In the genomic region with DNA sequence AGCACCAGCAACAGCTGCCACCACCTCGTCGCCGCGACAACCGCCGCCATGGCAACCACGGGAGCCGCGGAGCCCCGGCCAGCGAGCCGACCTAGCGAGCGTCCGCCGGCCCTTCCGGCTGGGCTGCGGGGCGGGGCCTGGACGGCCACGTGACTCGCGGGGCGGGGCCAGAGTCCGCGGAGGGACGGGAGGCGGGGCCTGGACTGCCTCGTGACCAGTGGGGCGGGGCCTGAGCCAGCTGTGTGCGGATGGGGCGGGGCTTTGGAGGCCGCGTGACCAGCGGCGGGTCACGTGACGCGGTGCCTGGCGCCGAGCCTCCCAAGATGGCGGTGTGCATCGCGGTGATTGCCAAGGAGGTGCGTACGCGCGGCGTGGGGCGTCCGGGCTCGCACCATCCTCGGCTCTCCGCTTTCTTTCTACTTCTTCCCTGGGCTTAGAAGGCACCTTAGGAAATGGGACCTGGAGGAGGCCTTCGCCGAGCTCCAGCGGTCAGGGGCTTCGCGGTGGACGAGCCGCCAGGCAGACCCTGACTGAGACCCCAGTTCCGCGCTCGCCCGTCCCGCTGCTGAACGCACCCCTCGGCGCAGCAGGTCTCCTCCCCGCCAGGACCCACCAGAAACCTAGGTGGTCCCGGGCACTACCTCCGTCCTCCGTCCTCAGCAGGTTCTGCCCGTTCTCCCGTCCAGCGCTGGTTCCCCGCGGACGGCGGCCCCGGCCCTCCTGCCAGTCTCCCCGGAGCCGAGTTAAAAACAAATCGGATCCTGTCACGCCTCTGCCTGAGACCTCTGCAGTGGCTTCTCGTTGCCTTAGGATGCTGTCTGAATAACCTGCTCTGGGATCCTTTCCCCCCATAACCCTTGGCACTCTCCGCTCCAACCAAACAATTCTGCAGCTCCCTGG, we compare ENCODE assay signal across 8 cellular contexts. TPM values are rescaled to one million over a fixed set of nuclear protein-coding genes. Genes with fewer than 3 reads are reported as not detected.
A peak's percentile ranks its signal among the peaks of the same experiment; 100 is the strongest.
DNase-seq lines count a peak whose midpoint lies in the region; TF ChIP-seq lines count a peak whose summit lies in the region.

A gene with protein sequence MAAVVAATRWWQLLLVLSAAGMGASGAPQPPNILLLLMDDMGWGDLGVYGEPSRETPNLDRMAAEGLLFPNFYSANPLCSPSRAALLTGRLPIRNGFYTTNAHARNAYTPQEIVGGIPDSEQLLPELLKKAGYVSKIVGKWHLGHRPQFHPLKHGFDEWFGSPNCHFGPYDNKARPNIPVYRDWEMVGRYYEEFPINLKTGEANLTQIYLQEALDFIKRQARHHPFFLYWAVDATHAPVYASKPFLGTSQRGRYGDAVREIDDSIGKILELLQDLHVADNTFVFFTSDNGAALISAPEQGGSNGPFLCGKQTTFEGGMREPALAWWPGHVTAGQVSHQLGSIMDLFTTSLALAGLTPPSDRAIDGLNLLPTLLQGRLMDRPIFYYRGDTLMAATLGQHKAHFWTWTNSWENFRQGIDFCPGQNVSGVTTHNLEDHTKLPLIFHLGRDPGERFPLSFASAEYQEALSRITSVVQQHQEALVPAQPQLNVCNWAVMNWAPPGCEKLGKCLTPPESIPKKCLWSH (minus strand): TSS at position 120 of the 900 bp plus-strand sequence. CDS start 70 bp downstream, at position 50.
A gene with protein sequence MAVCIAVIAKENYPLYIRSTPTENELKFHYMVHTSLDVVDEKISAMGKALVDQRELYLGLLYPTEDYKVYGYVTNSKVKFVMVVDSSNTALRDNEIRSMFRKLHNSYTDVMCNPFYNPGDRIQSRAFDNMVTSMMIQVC (plus strand): TSS at position 300 of the 900 bp plus-strand sequence. CDS start 24 bp downstream, at position 324.

- H3K79me1 ChIP-seq in neuronal stem cell (ENCODE audit: low read depth, low read length): peaks cover 12% of the 10 kb centered on the region

- H3K9me3 ChIP-seq in neuronal stem cell (replicated peaks in 1 of 2; ENCODE audit: control insufficient read depth in 2 of 2, insufficient read depth in 1 of 2, low read depth in 1 of 2, low read length in 2 of 2) (no peaks in the 10 kb centered on the region), subcutaneous abdominal adipose tissue (ENCODE audit: control insufficient read depth in 5 of 5, low read length in 5 of 5) (no peaks in the 10 kb centered on the region)

- no peak within 1 kb of the TSS for H2BK5ac ChIP-seq in neuronal stem cell (ENCODE audit: low read length)

- H3K27ac ChIP-seq in neuronal stem cell (replicated peaks; ENCODE audit: low read length) (no peak within 1 kb of the TSS), subcutaneous abdominal adipose tissue (ENCODE audit: low read depth, low read length) (peak within 1 kb of the TSS; percentile 79)

- H3K4me3 ChIP-seq in neuronal stem cell (ENCODE audit: low read length in 2 of 2) (peak within 1 kb of the TSS; percentile 88 to 94), subcutaneous abdominal adipose tissue (ENCODE audit: low read depth in 1 of 5, low read length in 5 of 5) (peak within 1 kb of the TSS; percentile 85 to 99 (median 91))

- peak within 1 kb of the TSS; percentile 98 for H3K23ac ChIP-seq in neuronal stem cell (ENCODE audit: low read depth, low read length, poor library complexity)

- H2BK12ac ChIP-seq in neuronal stem cell (ENCODE audit: low read length): peak within 1 kb of the TSS; percentile 63

- CTCF ChIA-PET in HEK293T (lab: Yijun Ruan, JAX): interaction anchor here (0.5 to 1.0 kb wide), 5 partner anchors 7 to 400 kb away, joined by 3 to 4 read pairs (median 3); partner anchors contain the start of gene PABPN1L

- peak within 1 kb of the TSS; percentile 64 for H3K14ac ChIP-seq in neuronal stem cell (ENCODE audit: low read length)

- H3K4me1 ChIP-seq in neuronal stem cell (ENCODE audit: control insufficient read depth in 2 of 2, insufficient read depth in 1 of 2, low read depth in 1 of 2, low read length in 2 of 2) (peaks cover 11 to 26% of the 10 kb centered on the region in 2 donors), subcutaneous abdominal adipose tissue (ENCODE audit: control insufficient read depth in 5 of 5, insufficient read depth in 5 of 5, low read length in 5 of 5) (peaks cover 4 to 46% (median 39%) of the 10 kb centered on the region in 5 donors)

- no peak within 1 kb of the TSS for H2BK120ac ChIP-seq in neuronal stem cell (ENCODE audit: low read depth, low read length)

- H4K91ac ChIP-seq in neuronal stem cell (ENCODE audit: low read depth, low read length, poor library complexity): no peak within 1 kb of the TSS

- DNase-seq in GF-D8 (lab: John Stamatoyannopoulos, UW) (peak; percentile 77), HEK293T (ENCODE audit: extremely low spot score) (peak; percentile 100), NAMALWA (ENCODE audit: low spot score) (peak; percentile 95), SK-MEL-5 (ENCODE audit: low read depth, low spot score) (peak; percentile 90), foreskin melanocyte (peak; percentile 79), neuronal stem cell (ENCODE audit: low spot score) (peak; percentile 98)
- peak; percentile 99 for DNase-seq in activated naive CD4-positive, alpha-beta T cell treated with Interleukin-2 at 50 U/mL for 16 hours

- H3K27me3 ChIP-seq in neuronal stem cell (ENCODE audit: control insufficient read depth in 3 of 3, insufficient read depth in 3 of 3, low read depth in 1 of 3, low read length in 3 of 3) (no peaks in the 10 kb centered on the region), subcutaneous abdominal adipose tissue (ENCODE audit: control insufficient read depth in 5 of 5, insufficient read depth in 4 of 5, low read length in 5 of 5) (no peaks in the 10 kb centered on the region)

- H3K4me2 ChIP-seq in neuronal stem cell (ENCODE audit: insufficient read depth, low read length, poor library complexity, severe bottlenecking): peak within 1 kb of the TSS; percentile 92

- in situ Hi-C loops in SK-MEL-5 (cut with HindIII; ENCODE audit: low pct_unique_long_range_greater_than_20kb, low sequenced_read_pairs): no loop called here

- peak within 1 kb of the TSS; percentile 94 for H4K8ac ChIP-seq in neuronal stem cell (ENCODE audit: low read depth, low read length)

- peak within 1 kb of the TSS; percentile 74 for H2AK5ac ChIP-seq in neuronal stem cell (ENCODE audit: low read depth, low read length)

- WGBS in neuronal stem cell (ENCODE audit: extremely low coverage in 2 of 2, insufficient read length in 2 of 2, insufficient replicate concordance in 1 of 2), 2 donors: no CpG with 5 or more reads among the region's 87 CpGs

- POLR2A ChIA-PET in HEK293T (lab: Yijun Ruan, JAX): interaction anchor here (0.7 to 1.9 kb wide), 8 partner anchors 11 to 319 kb away, joined by 3 to 16 read pairs (median 4); partner anchors contain the start of genes APRT and CDT1

- H3K9ac ChIP-seq in neuronal stem cell (ENCODE audit: low read depth, low read length, poor library complexity): peak within 1 kb of the TSS; percentile 90
- peak within 1 kb of the TSS; percentile 72 to 87 (median 78) for H3K9ac ChIP-seq in subcutaneous abdominal adipose tissue (ENCODE audit: low read length in 5 of 5)

- H2AFZ ChIP-seq in neuronal stem cell (ENCODE audit: low read length): peak within 1 kb of the TSS; percentile 92

- H3K4ac ChIP-seq in neuronal stem cell (ENCODE audit: low read length): peak within 1 kb of the TSS; percentile 46

- H3K18ac ChIP-seq in neuronal stem cell (ENCODE audit: low read length): peak within 1 kb of the TSS; percentile 86

- H3K36me3 ChIP-seq in neuronal stem cell (replicated peaks in 1 of 2; ENCODE audit: control insufficient read depth in 2 of 2, insufficient read depth in 2 of 2, low read length in 2 of 2) (peaks cover 16 to 29% of the 10 kb centered on the region in 2 donors), subcutaneous abdominal adipose tissue (ENCODE audit: control insufficient read depth in 5 of 5, insufficient read depth in 5 of 5, low read length in 5 of 5) (peaks cover 0 to 35% (median 32%) of the 10 kb centered on the region in 5 donors)

- H2BK15ac ChIP-seq in neuronal stem cell (ENCODE audit: low read length): peak within 1 kb of the TSS; percentile 45

TF ChIP-seq in HEK293T, 16 proteins besides CTCF, POLR2A, EP300 and RAD21:
- TF ChIP-seq FOXA1 (IDR thresholded peaks at IDR 0.05) (no peak), PKNOX1 (IDR thresholded peaks at IDR 0.05) (no peak), TARDBP (IDR thresholded peaks at IDR 0.05) (no peak), L3MBTL2 (conservative IDR thresholded peaks at IDR 0.05) (0 out of 2 replicates have a peak, but pooled peaks have one; percentile 27)

RNA-seq across cellular contexts. Expression of the first gene that starts in this region (rescaled TPM):
- total RNA-seq in SK-MEL-5 (2014; rRNA removed; shearing (Covaris generic)): 15.2 and 15.4 TPM in 2 replicates
- 75.3 and 80.6 TPM in 2 replicates for polyA plus RNA-seq in SK-MEL-5 (2015; cell fraction: cytosol; rRNA removed)
- polyA plus RNA-seq in SK-MEL-5 (2015; cell fraction: nucleus; rRNA removed): 31.6 and 36.5 TPM in 2 replicates
- polyA plus RNA-seq in neuronal stem cell (2013, experiment 1 of 2): 9.6 TPM
- polyA plus RNA-seq in neuronal stem cell (2013, experiment 2 of 2): 9.1 TPM

RNA-seq across cellular contexts. Expression of the second gene that starts in this region (rescaled TPM):
- total RNA-seq in SK-MEL-5 (2014; rRNA removed; shearing (Covaris generic)): 79.3 and 86.0 TPM in 2 replicates
- polyA plus RNA-seq in SK-MEL-5 (2015; cell fraction: cytosol; rRNA removed): 69.7 and 75.2 TPM in 2 replicates
- polyA plus RNA-seq in SK-MEL-5 (2015; cell fraction: nucleus; rRNA removed): 164 and 174 TPM in 2 replicates
- polyA plus RNA-seq in neuronal stem cell (2013, experiment 1 of 2): 57.0 TPM
- 58.2 TPM for polyA plus RNA-seq in neuronal stem cell (2013, experiment 2 of 2)
